ENCODE assay signal across 8 cellular contexts in the genomic region with DNA sequence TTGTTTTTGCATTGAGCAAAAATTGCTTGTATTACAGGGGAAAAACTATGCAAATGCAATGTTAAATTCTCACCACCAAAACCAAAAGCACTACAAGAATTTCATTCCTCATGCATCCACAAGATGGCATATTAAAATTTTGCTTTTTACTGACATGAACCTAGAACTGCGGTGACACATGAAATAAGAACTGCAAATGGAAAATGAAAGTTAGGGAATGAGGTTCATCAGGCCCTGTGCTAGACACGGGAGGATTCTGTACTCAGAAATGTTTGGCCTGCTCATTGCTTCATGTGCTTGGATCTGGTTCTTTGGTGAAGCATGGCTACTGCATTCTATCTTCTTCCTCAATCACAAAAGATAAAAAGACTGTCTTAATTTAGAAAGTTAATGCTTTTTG. TPM values are rescaled to one million over a fixed set of nuclear protein-coding genes. Genes with fewer than 3 reads are reported as not detected.
A peak's percentile ranks its signal among the peaks of the same experiment; 100 is the strongest.
DNase-seq lines count a peak whose midpoint lies in the region; ATAC-seq and TF ChIP-seq lines count a peak whose summit lies in the region.

No MANE protein-coding gene starts in this region.

- no peak overlapping the region for H3K27ac ChIP-seq in 22Rv1
- no peak overlapping the region for H3K27ac ChIP-seq in neural cell (ENCODE audit: low read length)

- H3K4me1 Mint-ChIP-seq in T-helper 2 cell treated with Interferon-gamma antibody and Interleukin-4, amounts not matched to agents 5 μg/mL and 100 μg/mL, for 36 hours (ENCODE audit: low read depth): peaks cover 18% of the 10 kb centered on the region

- H3K9me3 ChIP-seq in neural cell (ENCODE audit: low read length): no peaks in the 10 kb centered on the region

- H3K4me3 Mint-ChIP-seq in T-helper 2 cell treated with Interferon-gamma antibody and Interleukin-4, amounts not matched to agents 5 μg/mL and 100 μg/mL, for 36 hours: peak overlapping the region; percentile 62

- TF ChIP-seq RAD21 in neural cell (conservative IDR thresholded peaks at IDR 0.05): peak; percentile 60

- H3K27me3 Mint-ChIP-seq in T-helper 2 cell treated with Interferon-gamma antibody and Interleukin-4, amounts not matched to agents 5 μg/mL and 100 μg/mL, for 36 hours (ENCODE audit: low read depth): peaks cover 5% of the 10 kb centered on the region

- H3K36me3 Mint-ChIP-seq in T-helper 2 cell treated with Interferon-gamma antibody and Interleukin-4, amounts not matched to agents 5 μg/mL and 100 μg/mL, for 36 hours (ENCODE audit: low read depth): no peaks in the 10 kb centered on the region

- ATAC-seq in GM21786 (IDR thresholded peaks at IDR 0.05; ENCODE audit: unreplicated experiment): peak; percentile 82
- ATAC-seq in esophagus mucosa: peak; percentile 55

- no peaks in the 10 kb centered on the region for H4K20me1 ChIP-seq in neural cell (ENCODE audit: insufficient read depth)

- H3K36me3 ChIP-seq in neural cell (ENCODE audit: insufficient read depth, low read length): no peaks in the 10 kb centered on the region

- H3K9ac ChIP-seq in neural cell (ENCODE audit: low read length): no peak overlapping the region

- peak; percentile 62 for TF ChIP-seq CTCF in 22Rv1 (IDR thresholded peaks at IDR 0.05)
- peak; percentile 65 for TF ChIP-seq CTCF in neural cell (IDR thresholded peaks at IDR 0.05; ENCODE audit: poor library complexity, severe bottlenecking)

- H3F3A ChIP-seq in neural cell (ENCODE audit: insufficient read depth, low read length, poor library complexity, severe bottlenecking): no peaks in the 10 kb centered on the region

- H2AFZ ChIP-seq in neural cell (ENCODE audit: low read depth, low read length): no peak overlapping the region

- no peak overlapping the region for H3K4me3 ChIP-seq in neural cell (ENCODE audit: low read length)

- H3K9me2 ChIP-seq in neural cell (ENCODE audit: insufficient read depth, low read length): no peaks in the 10 kb centered on the region

- H3K4me2 ChIP-seq in neural cell (ENCODE audit: low read length): no peak overlapping the region

- DNase-seq in G401 (ENCODE audit: low spot score): peak; percentile 60
- peak; percentile 16 for DNase-seq in KG1 (lab: John Stamatoyannopoulos, UW)
- peak; percentile 39 for DNase-seq in T-helper 2 cell treated with Interferon-gamma antibody and Interleukin-4, amounts not matched to agents 5 μg/mL and 100 μg/mL, for 36 hours (ENCODE audit: low spot score)
- no peak for DNase-seq in NK-92 treated with Interleukin-12 subunit alpha and Interleukin-12 subunit beta, amount 100 ng/mL, for 24 hours (lab: John Stamatoyannopoulos, UW)

- H3K27me3 ChIP-seq in neural cell (ENCODE audit: insufficient read depth, low read depth, low read length): no peaks in the 10 kb centered on the region

- H3K27ac Mint-ChIP-seq in T-helper 2 cell treated with Interferon-gamma antibody and Interleukin-4, amounts not matched to agents 5 μg/mL and 100 μg/mL, for 36 hours: peak overlapping the region; percentile 20

- TF ChIP-seq EP300 in neural cell (conservative IDR thresholded peaks at IDR 0.05; ENCODE audit: poor library complexity, severe bottlenecking): no peak

- no peaks in the 10 kb centered on the region for H3K9me3 Mint-ChIP-seq in T-helper 2 cell treated with Interferon-gamma antibody and Interleukin-4, amounts not matched to agents 5 μg/mL and 100 μg/mL, for 36 hours

- in situ Hi-C loops in G401 (cut with HindIII; ENCODE audit: low sequenced_read_pairs): no loop called here

- H3K79me2 ChIP-seq in neural cell (replicated peaks; ENCODE audit: insufficient read depth, low read length): no peaks in the 10 kb centered on the region

TF ChIP-seq in neural cell, 6 proteins besides CTCF, POLR2A, EP300 and RAD21:
- no peak for TF ChIP-seq POLR2AphosphoS5 (IDR thresholded peaks at IDR 0.05)
- peak; percentile 73 for TF ChIP-seq SMC3 (conservative IDR thresholded peaks at IDR 0.05; ENCODE audit: poor library complexity)
- no peak for TF ChIP-seq TAF1 (IDR thresholded peaks at IDR 0.05; ENCODE audit: low read depth)
- TF ChIP-seq MXI1 (conservative IDR thresholded peaks at IDR 0.05; ENCODE audit: poor library complexity, severe bottlenecking): no peak
- no peak for TF ChIP-seq EZH2 (IDR thresholded peaks at IDR 0.05; ENCODE audit: borderline replicate concordance, insufficient read depth, low read length, poor library complexity, severe bottlenecking)
- TF ChIP-seq, protein P1, sequence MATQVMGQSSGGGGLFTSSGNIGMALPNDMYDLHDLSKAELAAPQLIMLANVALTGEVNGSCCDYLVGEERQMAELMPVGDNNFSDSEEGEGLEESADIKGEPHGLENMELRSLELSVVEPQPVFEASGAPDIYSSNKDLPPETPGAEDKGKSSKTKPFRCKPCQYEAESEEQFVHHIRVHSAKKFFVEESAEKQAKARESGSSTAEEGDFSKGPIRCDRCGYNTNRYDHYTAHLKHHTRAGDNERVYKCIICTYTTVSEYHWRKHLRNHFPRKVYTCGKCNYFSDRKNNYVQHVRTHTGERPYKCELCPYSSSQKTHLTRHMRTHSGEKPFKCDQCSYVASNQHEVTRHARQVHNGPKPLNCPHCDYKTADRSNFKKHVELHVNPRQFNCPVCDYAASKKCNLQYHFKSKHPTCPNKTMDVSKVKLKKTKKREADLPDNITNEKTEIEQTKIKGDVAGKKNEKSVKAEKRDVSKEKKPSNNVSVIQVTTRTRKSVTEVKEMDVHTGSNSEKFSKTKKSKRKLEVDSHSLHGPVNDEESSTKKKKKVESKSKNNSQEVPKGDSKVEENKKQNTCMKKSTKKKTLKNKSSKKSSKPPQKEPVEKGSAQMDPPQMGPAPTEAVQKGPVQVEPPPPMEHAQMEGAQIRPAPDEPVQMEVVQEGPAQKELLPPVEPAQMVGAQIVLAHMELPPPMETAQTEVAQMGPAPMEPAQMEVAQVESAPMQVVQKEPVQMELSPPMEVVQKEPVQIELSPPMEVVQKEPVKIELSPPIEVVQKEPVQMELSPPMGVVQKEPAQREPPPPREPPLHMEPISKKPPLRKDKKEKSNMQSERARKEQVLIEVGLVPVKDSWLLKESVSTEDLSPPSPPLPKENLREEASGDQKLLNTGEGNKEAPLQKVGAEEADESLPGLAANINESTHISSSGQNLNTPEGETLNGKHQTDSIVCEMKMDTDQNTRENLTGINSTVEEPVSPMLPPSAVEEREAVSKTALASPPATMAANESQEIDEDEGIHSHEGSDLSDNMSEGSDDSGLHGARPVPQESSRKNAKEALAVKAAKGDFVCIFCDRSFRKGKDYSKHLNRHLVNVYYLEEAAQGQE (IDR thresholded peaks at IDR 0.05; ENCODE audit: borderline replicate concordance): no peak

RNA-seq across cellular contexts. Expression of gene RFK, which starts 9.1 kb away (rescaled TPM):
- total RNA-seq in G401 (2014; rRNA removed; shearing (Covaris generic)): 57.6 and 62.2 TPM in 2 replicates
- 6.6 TPM for total RNA-seq in esophagus mucosa
- polyA plus RNA-seq in neural cell: 94.6 and 131 TPM in 2 replicates
- 90.1 and 98.2 TPM in 2 replicates for polyA minus RNA-seq in neural cell

RNA-seq across cellular contexts. Expression of gene GCNT1, which starts 55.6 kb away (rescaled TPM):
- 0.43 and 1.5 TPM in 2 replicates for total RNA-seq in G401 (2014; rRNA removed; shearing (Covaris generic))
- total RNA-seq in esophagus mucosa: 3.8 TPM
- 0.22 and 1.7 TPM in 2 replicates for polyA plus RNA-seq in neural cell
- polyA minus RNA-seq in neural cell: 0.81 and 0.97 TPM in 2 replicates
